ENCODE assay signal across 22 cellular contexts in genomic region chr10:28125701-28126100, GRCh38.
A peak's percentile ranks its signal among the peaks of the same experiment; 100 is the strongest.
DNase-seq lines count a peak whose midpoint lies in the region; FAIRE-seq and TF ChIP-seq lines count a peak whose summit lies in the region.
"Had no signal": no experiment of that assay in that cellular context is flagged by ENCODE, and none has a peak within 500 bp of the region (broad histone marks: within the 10 kb centered on the region; RNA-seq: fewer than 3 reads in every experiment).

No MANE protein-coding gene starts in this region.

- H3K4me3 ChIP-seq in AG09309 (ENCODE audit: control insufficient read depth, low read depth, low read length) (no peak overlapping the region), bronchial epithelial cell (ENCODE audit: low read depth, low read length) (no peak overlapping the region)
- H3K4me3 ChIP-seq: colonic mucosa, PC-9 had no signal

- H3K36me3 ChIP-seq in bronchial epithelial cell (ENCODE audit: control insufficient read depth, insufficient read depth, low read length): no peaks in the 10 kb centered on the region
- H3K36me3 ChIP-seq: colonic mucosa had no signal

- peaks cover 81% of the 10 kb centered on the region for H3K4me1 Mint-ChIP-seq in HFFc6 (ENCODE audit: low read depth)

- DNase-seq in AG09309 (ENCODE audit: low read depth) (peak; percentile 78), HFFc6 (peak; percentile 75), bronchial epithelial cell (ENCODE audit: low read depth) (peak; percentile 38), iris pigment epithelial cell (ENCODE audit: low read depth) (peak; percentile 76), Ammon's horn (ENCODE audit: low spot score) (no peak), OCI-M1 (lab: John Stamatoyannopoulos, UW) (no peak), cerebellar cortex (ENCODE audit: low spot score) (no peak), AML-193 (lab: John Stamatoyannopoulos, UW) (no peak)
- DNase-seq: activated CD4-positive, alpha-beta T cell treated with anti-CD3 and anti-CD28 coated beads for 1 hour; Caco-2; colonic mucosa; left colon; NCI-H1105; PC-9; retina; SK-N-SH; stimulated activated naive CD8-positive, alpha-beta T cell treated with anti-CD3 and anti-CD28 coated beads, Interleukin-15, amount 100 ng/mL, for 72 hours; T1000 had no signal

- FAIRE-seq in bronchial epithelial cell (lab: Jason Lieb, UNC): no peak
- FAIRE-seq: G401.6, urothelium cell line had no signal

- H3K27me3 Mint-ChIP-seq in HFFc6 (ENCODE audit: insufficient read depth): no peaks in the 10 kb centered on the region
- H3K27me3 Mint-ChIP-seq: stimulated activated naive CD8-positive, alpha-beta T cell treated with anti-CD3 and anti-CD28 coated beads, Interleukin-15, amount 100 ng/mL, for 72 hours had no signal

- H3K9me3 Mint-ChIP-seq in HFFc6: peaks cover 6% of the 10 kb centered on the region
- H3K9me3 Mint-ChIP-seq: activated T-helper 2 cell treated with anti-CD3 and anti-CD28 coated beads, Interferon-gamma antibody, Interleukin-2, Interleukin-4, amounts not matched to agents 10 μg/mL and 5 μg/mL and 100 μg/mL, durations not matched to agents 14 hours and 24 hours and 36 hours had no signal

- H3K27me3 ChIP-seq in bronchial epithelial cell (ENCODE audit: control insufficient read depth, insufficient read depth, low read length): no peaks in the 10 kb centered on the region
- H3K27me3 ChIP-seq: colonic mucosa, neutrophil had no signal

- peaks cover 31% of the 10 kb centered on the region for H3K36me3 Mint-ChIP-seq in HFFc6 (ENCODE audit: low read depth)

- H3K27ac Mint-ChIP-seq in HFFc6: peak overlapping the region; percentile 37
- H3K27ac Mint-ChIP-seq: activated T-helper 2 cell treated with anti-CD3 and anti-CD28 coated beads, Interferon-gamma antibody, Interleukin-2, Interleukin-4, amounts not matched to agents 10 μg/mL and 5 μg/mL and 100 μg/mL, durations not matched to agents 14 hours and 24 hours and 36 hours; stimulated activated naive CD8-positive, alpha-beta T cell treated with anti-CD3 and anti-CD28 coated beads, Interleukin-15, amount 100 ng/mL, for 72 hours had no signal

- TF ChIP-seq CTCF in AG09309 (IDR thresholded peaks at IDR 0.05; ENCODE audit: control insufficient read depth, insufficient read depth, low read depth, low read length, missing control alignments) (no peak), HFFc6 (IDR thresholded peaks at IDR 0.05) (no peak), bronchial epithelial cell (IDR thresholded peaks at IDR 0.05; ENCODE audit: insufficient read depth, low read length, severe bottlenecking) (no peak)

- no peak overlapping the region for H3K4me3 Mint-ChIP-seq in HFFc6
- H3K4me3 Mint-ChIP-seq: stimulated activated naive CD8-positive, alpha-beta T cell treated with anti-CD3 and anti-CD28 coated beads, Interleukin-15, amount 100 ng/mL, for 72 hours had no signal

Comparison
In these comparisons a context has a peak if more than half of its experiments do, and no peak if none do; other contexts are left out.
1. DNase-seq: peak in AG09309 (single experiment), HFFc6 (single experiment), bronchial epithelial cell (single experiment) and iris pigment epithelial cell (single experiment); none in Ammon's horn (single experiment), OCI-M1 (single experiment), cerebellar cortex (single experiment) and AML-193 (0 of 2).